In the genomic region with DNA sequence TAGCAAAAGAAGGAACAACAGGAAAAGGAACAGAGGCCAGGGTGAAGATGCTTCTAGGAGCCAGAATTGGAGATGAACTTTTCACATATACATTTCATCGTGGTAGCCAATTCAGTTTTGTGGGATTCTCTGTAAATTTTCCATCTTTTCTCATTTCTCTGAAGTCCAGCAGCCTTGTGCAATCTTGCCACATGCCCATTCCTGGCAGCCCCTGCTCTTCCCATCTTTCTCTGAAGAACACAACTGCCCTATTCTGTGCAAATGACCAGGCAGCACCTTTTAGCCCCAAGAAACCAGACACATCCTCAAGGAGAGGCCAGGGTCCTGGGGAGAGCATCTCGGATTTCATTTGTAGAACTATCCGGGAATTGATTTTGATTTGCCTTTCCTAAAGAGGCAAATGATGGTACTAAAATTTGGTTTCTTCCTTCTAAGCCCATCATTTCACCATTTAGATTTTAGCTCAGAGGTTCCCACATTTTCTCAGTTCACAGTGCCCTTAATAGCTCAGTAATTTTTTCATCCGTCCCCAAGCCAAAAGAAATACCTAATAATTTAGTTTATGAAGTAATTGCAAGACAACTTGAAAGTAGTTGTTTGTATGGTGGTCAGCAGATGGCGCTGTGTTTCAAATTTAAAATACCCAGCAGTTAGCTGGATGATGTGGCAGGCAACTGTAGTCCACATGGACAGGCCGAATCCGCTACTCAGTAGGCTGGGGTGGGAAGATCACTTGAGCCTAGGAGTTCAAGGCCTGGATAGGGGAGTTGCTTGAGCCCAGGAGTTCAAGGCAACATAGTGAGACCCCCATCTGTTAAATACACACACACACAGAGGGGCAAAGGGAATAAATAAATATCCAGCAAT, we compare ENCODE assay signal across 8 cellular contexts.
A peak's percentile ranks its signal among the peaks of the same experiment; 100 is the strongest.
DNase-seq lines count a peak whose midpoint lies in the region; ATAC-seq and TF ChIP-seq lines count a peak whose summit lies in the region.

No MANE protein-coding gene starts in this region.

- H3K4me3 ChIP-seq in HEK293 (ENCODE audit: low read depth, low read length), result no peak overlapping the region

- no peak overlapping the region for H3K27ac ChIP-seq in HEK293 (ENCODE audit: extremely low read depth, low read depth, low read length)

- peak; percentile 52 for DNase-seq in COR-L47 (lab: John Stamatoyannopoulos, UW)
- peak; percentile 60 for DNase-seq in NCI-H2227 (lab: John Stamatoyannopoulos, UW; ENCODE audit: unreplicated experiment)
- DNase-seq in activated CD4-positive, alpha-beta T cell treated with anti-CD3 and anti-CD28 coated beads, Interleukin-2, amount 10 ng/mL, durations not matched to agents 7 days and 5 days, result peak; percentile 65
- DNase-seq in ecto neural progenitor cell (ENCODE audit: low spot score), result peak; percentile 68
- DNase-seq in lung microvascular endothelial cell (ENCODE audit: low read depth in 2 of 2), result peak; percentile 89 to 91
- peak; percentile 6 to 11 for DNase-seq in stimulated activated CD8-positive, alpha-beta memory T cell treated with anti-CD3 and anti-CD28 coated beads, Interleukin-4, amount 100 ng/mL, for 1 hour (ENCODE audit: low read depth in 2 of 2, low spot score in 1 of 2)

- H3K36me3 Mint-ChIP-seq in activated CD4-positive, alpha-beta T cell treated with anti-CD3 and anti-CD28 coated beads, Interleukin-2, amount 10 ng/mL, durations not matched to agents 7 days and 5 days (ENCODE audit: low read depth), result peaks cover 28% of the 10 kb centered on the region

- H3K9me3 ChIP-seq in HEK293 (ENCODE audit: control insufficient read depth, insufficient read depth, low read depth, low read length), result no peaks in the 10 kb centered on the region

- no peak overlapping the region for H3K27ac Mint-ChIP-seq in activated CD4-positive, alpha-beta T cell treated with anti-CD3 and anti-CD28 coated beads, Interleukin-2, amount 10 ng/mL, durations not matched to agents 7 days and 5 days

- no peaks in the 10 kb centered on the region for H3K27me3 Mint-ChIP-seq in activated CD4-positive, alpha-beta T cell treated with anti-CD3 and anti-CD28 coated beads, Interleukin-2, amount 10 ng/mL, durations not matched to agents 7 days and 5 days

- no peak for TF ChIP-seq CTCF in HEK293 (tag by site-specific recombination; IDR thresholded peaks at IDR 0.05)

- no peaks in the 10 kb centered on the region for H3K4me1 Mint-ChIP-seq in activated CD4-positive, alpha-beta T cell treated with anti-CD3 and anti-CD28 coated beads, Interleukin-2, amount 10 ng/mL, durations not matched to agents 7 days and 5 days

- ATAC-seq in GM21619 (IDR thresholded peaks at IDR 0.05; ENCODE audit: unreplicated experiment), result no peak

- H3K36me3 ChIP-seq in HEK293 (ENCODE audit: control insufficient read depth in 2 of 2, insufficient read depth in 1 of 2, low read length in 2 of 2), result peaks cover 0 to 28% of the 10 kb centered on the region in 2 experiments; a peak in 2 of 3 replicates

- POLR2A ChIA-PET in HEK293 (lab: Yijun Ruan, JAX), result no interaction called here
- POLR2A ChIA-PET in activated CD4-positive, alpha-beta T cell treated with anti-CD3 and anti-CD28 coated beads, Interleukin-2, amount 10 ng/mL, durations not matched to agents 7 days and 5 days (lab: Charles Lee), result no interaction called here

- no peak overlapping the region for H3K4me3 Mint-ChIP-seq in activated CD4-positive, alpha-beta T cell treated with anti-CD3 and anti-CD28 coated beads, Interleukin-2, amount 10 ng/mL, durations not matched to agents 7 days and 5 days

- CTCF ChIA-PET in HEK293 (lab: Yijun Ruan, JAX), result interaction anchor here (0.5 to 2.1 kb wide), 23 partner anchors 9 to 486 kb away, joined by 3 to 28 read pairs (median 3); a partner anchor contains a TSS
- CTCF ChIA-PET in activated CD4-positive, alpha-beta T cell treated with anti-CD3 and anti-CD28 coated beads, Interleukin-2, amount 10 ng/mL, durations not matched to agents 7 days and 5 days (lab: Charles Lee), result interaction anchor here (0.6 to 3.1 kb wide), 7 partner anchors 8 to 106 kb away, joined by 3 to 16 read pairs (median 4); no protein-coding TSS in a partner anchor

- no peaks in the 10 kb centered on the region for H3K9me3 Mint-ChIP-seq in activated CD4-positive, alpha-beta T cell treated with anti-CD3 and anti-CD28 coated beads, Interleukin-2, amount 10 ng/mL, durations not matched to agents 7 days and 5 days

- H3K4me1 ChIP-seq in HEK293 (ENCODE audit: control insufficient read depth, insufficient read depth, low read length), result no peaks in the 10 kb centered on the region

TF ChIP-seq in HEK293, 187 proteins besides CTCF, POLR2A, EP300 and RAD21:
- TF ChIP-seq ZNF654 (tag by site-specific recombination; IDR thresholded peaks at IDR 0.05; ENCODE audit: low read depth), result peak; percentile 46
- TF ChIP-seq ZNF292 (tag by site-specific recombination; IDR thresholded peaks at IDR 0.05; ENCODE audit: borderline replicate concordance, low read depth), result no peak
- peak; percentile 14 for TF ChIP-seq SETDB1 (IDR thresholded peaks at IDR 0.05; ENCODE audit: insufficient read length, low read length)

Comparison
In these comparisons a context has a peak if more than half of its experiments do, and no peak if none do; other contexts are left out.
1. DNase-seq: peak in every context shown above with its lines; median percentile 90 in lung microvascular endothelial cell; 68 in ecto neural progenitor cell; 65 in activated CD4-positive, alpha-beta T cell treated with anti-CD3 and anti-CD28 coated beads, Interleukin-2, amount 10 ng/mL, durations not matched to agents 7 days and 5 days; 60 in NCI-H2227; 52 in COR-L47; 8 in stimulated activated CD8-positive, alpha-beta memory T cell treated with anti-CD3 and anti-CD28 coated beads, Interleukin-4, amount 100 ng/mL, for 1 hour.